Comparison of ENCODE assay signal across 1 cellular context in genomic region chr6:53359088-53359842, GRCh38.
A peak's percentile ranks its signal among the peaks of the same experiment; 100 is the strongest.
TF ChIP-seq lines count a peak whose summit lies in the region.

No MANE protein-coding gene starts in this region.

TF ChIP-seq in SK-N-SH treated with all-trans-retinoic acid at 6 μM for 48 hours, 23 proteins besides CTCF, POLR2A, EP300 and RAD21 (continued from another document):
- TF ChIP-seq ZFP30 (CRISPR knock-in tag; IDR thresholded peaks at IDR 0.05) = no peak
- peak; percentile 63; the same call in 1 of the 2 replicates for TF ChIP-seq ESRRG (CRISPR knock-in tag; IDR thresholded peaks at IDR 0.05)
- peak; percentile 65 for TF ChIP-seq SNAI2 (CRISPR knock-in tag; IDR thresholded peaks at IDR 0.05)
- TF ChIP-seq POU6F1 (CRISPR knock-in tag; IDR thresholded peaks at IDR 0.05; ENCODE audit: borderline replicate concordance, low read depth) = peak; percentile 84
- peak; percentile 79 for TF ChIP-seq ZFP3 (CRISPR knock-in tag; IDR thresholded peaks at IDR 0.05)
- no peak for TF ChIP-seq TOX (CRISPR knock-in tag; IDR thresholded peaks at IDR 0.05; ENCODE audit: borderline replicate concordance)
- TF ChIP-seq ZNF565 (CRISPR knock-in tag; conservative IDR thresholded peaks at IDR 0.05; ENCODE audit: low read depth) = no peak; the same call in 1 of the 2 replicates
- no peak for TF ChIP-seq ZC3H10 (CRISPR knock-in tag; IDR thresholded peaks at IDR 0.05)
- no peak for TF ChIP-seq RARB (CRISPR knock-in tag; IDR thresholded peaks at IDR 0.05)
- peak; percentile 22; the same call in 1 of the 2 replicates for TF ChIP-seq ZNF70 (CRISPR knock-in tag; IDR thresholded peaks at IDR 0.05)
- TF ChIP-seq PPARA (CRISPR knock-in tag; IDR thresholded peaks at IDR 0.05; ENCODE audit: borderline replicate concordance) = no peak
- TF ChIP-seq GLIS3 (CRISPR knock-in tag; IDR thresholded peaks at IDR 0.05) = peak; percentile 53; the same call in 1 of the 2 replicates
- TF ChIP-seq ISL1 (CRISPR knock-in tag; IDR thresholded peaks at IDR 0.05) = 0 out of 2 replicates have a peak, but pooled peaks have one; percentile 16
- TF ChIP-seq CSDC2 (CRISPR knock-in tag; IDR thresholded peaks at IDR 0.05) = peak; percentile 88; the same call in 1 of the 2 replicates
- TF ChIP-seq TCF4 (CRISPR knock-in tag; IDR thresholded peaks at IDR 0.05; ENCODE audit: borderline replicate concordance) = peak; percentile 49; the same call in 1 of the 2 replicates
- TF ChIP-seq ARNTL (CRISPR knock-in tag; IDR thresholded peaks at IDR 0.05; ENCODE audit: borderline replicate concordance, low read depth) = no peak
